Comparison of ENCODE assay signal across 9 cellular contexts in genomic region chr19:45526143-45526542, GRCh38. TPM values are rescaled to one million over a fixed set of nuclear protein-coding genes. Genes with fewer than 3 reads are reported as not detected.
DNase-seq lines count a peak whose midpoint lies in the region; ATAC-seq, FAIRE-seq and TF ChIP-seq lines count a peak whose summit lies in the region.
"Had no signal": no experiment of that assay in that cellular context is flagged by ENCODE, and none has a peak within 500 bp of the region (broad histone marks: within the 10 kb centered on the region; RNA-seq: fewer than 3 reads in every experiment).

No MANE protein-coding gene starts in this region.

- H3K36me3 Mint-ChIP-seq in activated CD4-positive, alpha-beta memory T cell treated with anti-CD3 and anti-CD28 coated beads, Interleukin-2, amount 10 ng/mL, durations not matched to agents 7 days and 5 days (ENCODE audit: low read depth) = peaks cover 61% of the 10 kb centered on the region

- H3K4me1 ChIP-seq in left lung = peaks cover 2 to 75% of the 10 kb centered on the region in 2 donors

- no peak for TF ChIP-seq CTCF in bronchial epithelial cell (IDR thresholded peaks at IDR 0.05; ENCODE audit: insufficient read depth, low read length, severe bottlenecking)
- TF ChIP-seq CTCF in left lung (IDR thresholded peaks at IDR 0.05) = no peak

- CTCF ChIA-PET in activated CD4-positive, alpha-beta memory T cell treated with anti-CD3 and anti-CD28 coated beads, Interleukin-2, amount 10 ng/mL, durations not matched to agents 7 days and 5 days (lab: Charles Lee) = interaction anchor here (1.3 kb wide), 1 partner anchor 32 kb away, joined by 7 read pairs; no protein-coding TSS in a partner anchor

- peak overlapping the region in 1 of 2 donors; percentile 13 for H3K27ac ChIP-seq in left lung
- H3K27ac ChIP-seq: HL-60 had no signal

- POLR2A ChIA-PET in activated CD4-positive, alpha-beta memory T cell treated with anti-CD3 and anti-CD28 coated beads, Interleukin-2, amount 10 ng/mL, durations not matched to agents 7 days and 5 days (lab: Charles Lee) = interaction anchor here (0.7 kb wide), 1 partner anchor 18 kb away, joined by 3 read pairs; no protein-coding TSS in a partner anchor

- ATAC-seq in left lung (peak; percentile 15), HG03135 (IDR thresholded peaks at IDR 0.05; ENCODE audit: unreplicated experiment) (no peak), HG03097 (IDR thresholded peaks at IDR 0.05; ENCODE audit: low FRiP score, unreplicated experiment) (no peak)

- peaks cover 19% of the 10 kb centered on the region for H3K36me3 ChIP-seq in bronchial epithelial cell (ENCODE audit: control insufficient read depth, insufficient read depth, low read length)
- H3K36me3 ChIP-seq in left lung = peaks cover 0 to 82% of the 10 kb centered on the region in 2 donors

- H3K4me3 ChIP-seq in bronchial epithelial cell (ENCODE audit: low read depth, low read length) (no peak overlapping the region), left lung (no peak overlapping the region)

- intact Hi-C loops in left lung (cut with DNase I) = no loop called here

- H3K4me3 Mint-ChIP-seq in activated CD4-positive, alpha-beta memory T cell treated with anti-CD3 and anti-CD28 coated beads, Interleukin-2, amount 10 ng/mL, durations not matched to agents 7 days and 5 days = no peak overlapping the region

- H3K27ac Mint-ChIP-seq in activated CD4-positive, alpha-beta memory T cell treated with anti-CD3 and anti-CD28 coated beads, Interleukin-2, amount 10 ng/mL, durations not matched to agents 7 days and 5 days = no peak overlapping the region

- no peaks in the 10 kb centered on the region for H3K9me3 ChIP-seq in left lung

- peak; percentile 85 for DNase-seq in DMS 273 (lab: John Stamatoyannopoulos, UW; ENCODE audit: unreplicated experiment)
- DNase-seq in NCI-H1105 treated with DMSO at 0.1 percent for 48 hours (lab: John Stamatoyannopoulos, UW) = peak; percentile 54
- peak; percentile 64 for DNase-seq in bronchial epithelial cell (ENCODE audit: low read depth)
- peak in 1 of 2 donors; percentile 85 for DNase-seq in left lung
- DNase-seq in activated CD4-positive, alpha-beta memory T cell treated with anti-CD3 and anti-CD28 coated beads, Interleukin-2, amount 10 ng/mL, durations not matched to agents 7 days and 5 days = no peak
- DNase-seq in OCI-M1 (lab: John Stamatoyannopoulos, UW) = no peak

- H3K4me1 Mint-ChIP-seq in activated CD4-positive, alpha-beta memory T cell treated with anti-CD3 and anti-CD28 coated beads, Interleukin-2, amount 10 ng/mL, durations not matched to agents 7 days and 5 days = peaks cover 30% of the 10 kb centered on the region

- no peaks in the 10 kb centered on the region for H3K27me3 Mint-ChIP-seq in activated CD4-positive, alpha-beta memory T cell treated with anti-CD3 and anti-CD28 coated beads, Interleukin-2, amount 10 ng/mL, durations not matched to agents 7 days and 5 days

- no peaks in the 10 kb centered on the region for H3K27me3 ChIP-seq in bronchial epithelial cell (ENCODE audit: control insufficient read depth, insufficient read depth, low read length)
- peaks cover 0 to 17% of the 10 kb centered on the region in 2 donors for H3K27me3 ChIP-seq in left lung

- no peak for FAIRE-seq in bronchial epithelial cell (lab: Jason Lieb, UNC)

- no peaks in the 10 kb centered on the region for H3K9me3 Mint-ChIP-seq in activated CD4-positive, alpha-beta memory T cell treated with anti-CD3 and anti-CD28 coated beads, Interleukin-2, amount 10 ng/mL, durations not matched to agents 7 days and 5 days

RNA-seq across cellular contexts. Expression of gene VASP, which starts 18.9 kb away (rescaled TPM):
- 59.0 and 86.0 TPM in 2 replicates for total RNA-seq in bronchial epithelial cell
- total RNA-seq in left lung = 100 to 1,000 TPM; 109 to 220 TPM
- 100 to 1,000 TPM; 224 to 233 TPM for total RNA-seq in activated CD4-positive, alpha-beta memory T cell treated with anti-CD3 and anti-CD28 coated beads, Interleukin-2, amount 10 ng/mL, durations not matched to agents 7 days and 5 days

RNA-seq across cellular contexts. Expression of gene PPM1N, which starts 27.9 kb away (rescaled TPM):
- total RNA-seq in bronchial epithelial cell (1.4 and 1.6 TPM in 2 replicates), left lung (1 to 10 TPM in 1 of 2 donors, under 1 TPM in 1; 0.47 to 2.1 TPM)
- 1 to 10 TPM; 3.5 to 4.3 TPM for total RNA-seq in activated CD4-positive, alpha-beta memory T cell treated with anti-CD3 and anti-CD28 coated beads, Interleukin-2, amount 10 ng/mL, durations not matched to agents 7 days and 5 days

RNA-seq across cellular contexts. Expression of gene RTN2, which starts 29.3 kb away (rescaled TPM):
- total RNA-seq in bronchial epithelial cell = 2.1 and 2.9 TPM in 2 replicates
- 10 to 100 TPM in 1 of 2 donors, 1 to 10 TPM in 1; 9.4 to 16.7 TPM for total RNA-seq in left lung
- total RNA-seq in activated CD4-positive, alpha-beta memory T cell treated with anti-CD3 and anti-CD28 coated beads, Interleukin-2, amount 10 ng/mL, durations not matched to agents 7 days and 5 days = 1 to 10 TPM; 3.0 to 5.5 TPM

RNA-seq across cellular contexts. Expression of gene FOSB, which starts 58.3 kb away (rescaled TPM):
- total RNA-seq in bronchial epithelial cell (3.6 and 4.2 TPM in 2 replicates), left lung (10 to 100 TPM in 1 of 2 donors, 1 to 10 TPM in 1; 7.1 to 20.4 TPM)
- total RNA-seq in activated CD4-positive, alpha-beta memory T cell treated with anti-CD3 and anti-CD28 coated beads, Interleukin-2, amount 10 ng/mL, durations not matched to agents 7 days and 5 days = 10 to 100 TPM; 15.3 to 16.1 TPM

RNA-seq across cellular contexts. Expression of gene OPA3, which starts 58.5 kb away (rescaled TPM):
- total RNA-seq in bronchial epithelial cell (5.3 and 7.0 TPM in 2 replicates), left lung (10 to 100 TPM; 14.9 to 17.9 TPM)
- 10 to 100 TPM; 12.0 to 12.9 TPM for total RNA-seq in activated CD4-positive, alpha-beta memory T cell treated with anti-CD3 and anti-CD28 coated beads, Interleukin-2, amount 10 ng/mL, durations not matched to agents 7 days and 5 days

Comparison
In these comparisons a context has a peak if more than half of its experiments do, and no peak if none do; other contexts are left out.
1. DNase-seq: peak in DMS 273 (single experiment), NCI-H1105 treated with DMSO at 0.1 percent for 48 hours (single experiment) and bronchial epithelial cell (single experiment); none in activated CD4-positive, alpha-beta memory T cell treated with anti-CD3 and anti-CD28 coated beads, Interleukin-2, amount 10 ng/mL, durations not matched to agents 7 days and 5 days (single experiment) and OCI-M1 (single experiment).